Comparison of ENCODE assay signal across 1 cellular context in genomic region chr11:47489395-47489755, GRCh38.
TF ChIP-seq lines count a peak whose summit lies in the region.

No MANE protein-coding gene starts in this region.

TF ChIP-seq in liver, 16 proteins besides CTCF, POLR2A, EP300 and RAD21 (continued from another document):
- TF ChIP-seq, protein P1, sequence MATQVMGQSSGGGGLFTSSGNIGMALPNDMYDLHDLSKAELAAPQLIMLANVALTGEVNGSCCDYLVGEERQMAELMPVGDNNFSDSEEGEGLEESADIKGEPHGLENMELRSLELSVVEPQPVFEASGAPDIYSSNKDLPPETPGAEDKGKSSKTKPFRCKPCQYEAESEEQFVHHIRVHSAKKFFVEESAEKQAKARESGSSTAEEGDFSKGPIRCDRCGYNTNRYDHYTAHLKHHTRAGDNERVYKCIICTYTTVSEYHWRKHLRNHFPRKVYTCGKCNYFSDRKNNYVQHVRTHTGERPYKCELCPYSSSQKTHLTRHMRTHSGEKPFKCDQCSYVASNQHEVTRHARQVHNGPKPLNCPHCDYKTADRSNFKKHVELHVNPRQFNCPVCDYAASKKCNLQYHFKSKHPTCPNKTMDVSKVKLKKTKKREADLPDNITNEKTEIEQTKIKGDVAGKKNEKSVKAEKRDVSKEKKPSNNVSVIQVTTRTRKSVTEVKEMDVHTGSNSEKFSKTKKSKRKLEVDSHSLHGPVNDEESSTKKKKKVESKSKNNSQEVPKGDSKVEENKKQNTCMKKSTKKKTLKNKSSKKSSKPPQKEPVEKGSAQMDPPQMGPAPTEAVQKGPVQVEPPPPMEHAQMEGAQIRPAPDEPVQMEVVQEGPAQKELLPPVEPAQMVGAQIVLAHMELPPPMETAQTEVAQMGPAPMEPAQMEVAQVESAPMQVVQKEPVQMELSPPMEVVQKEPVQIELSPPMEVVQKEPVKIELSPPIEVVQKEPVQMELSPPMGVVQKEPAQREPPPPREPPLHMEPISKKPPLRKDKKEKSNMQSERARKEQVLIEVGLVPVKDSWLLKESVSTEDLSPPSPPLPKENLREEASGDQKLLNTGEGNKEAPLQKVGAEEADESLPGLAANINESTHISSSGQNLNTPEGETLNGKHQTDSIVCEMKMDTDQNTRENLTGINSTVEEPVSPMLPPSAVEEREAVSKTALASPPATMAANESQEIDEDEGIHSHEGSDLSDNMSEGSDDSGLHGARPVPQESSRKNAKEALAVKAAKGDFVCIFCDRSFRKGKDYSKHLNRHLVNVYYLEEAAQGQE (IDR thresholded peaks at IDR 0.05) = no peak
- TF ChIP-seq RXRA (IDR thresholded peaks at IDR 0.05) (no peak), YY1 (IDR thresholded peaks at IDR 0.05) (no peak), GABPA (IDR thresholded peaks at IDR 0.05 in 1 of 2, conservative IDR thresholded peaks at IDR 0.05 in 1 of 2) (no peak), TAF1 (conservative IDR thresholded peaks at IDR 0.05) (no peak), ZBTB33 (IDR thresholded peaks at IDR 0.05) (no peak), ATF3 (IDR thresholded peaks at IDR 0.05) (no peak), HNF4A (conservative IDR thresholded peaks at IDR 0.05) (no peak), FOXA1 (IDR thresholded peaks at IDR 0.05) (no peak)
